1 cellular context compared by ENCODE assay signal in the genomic region with DNA sequence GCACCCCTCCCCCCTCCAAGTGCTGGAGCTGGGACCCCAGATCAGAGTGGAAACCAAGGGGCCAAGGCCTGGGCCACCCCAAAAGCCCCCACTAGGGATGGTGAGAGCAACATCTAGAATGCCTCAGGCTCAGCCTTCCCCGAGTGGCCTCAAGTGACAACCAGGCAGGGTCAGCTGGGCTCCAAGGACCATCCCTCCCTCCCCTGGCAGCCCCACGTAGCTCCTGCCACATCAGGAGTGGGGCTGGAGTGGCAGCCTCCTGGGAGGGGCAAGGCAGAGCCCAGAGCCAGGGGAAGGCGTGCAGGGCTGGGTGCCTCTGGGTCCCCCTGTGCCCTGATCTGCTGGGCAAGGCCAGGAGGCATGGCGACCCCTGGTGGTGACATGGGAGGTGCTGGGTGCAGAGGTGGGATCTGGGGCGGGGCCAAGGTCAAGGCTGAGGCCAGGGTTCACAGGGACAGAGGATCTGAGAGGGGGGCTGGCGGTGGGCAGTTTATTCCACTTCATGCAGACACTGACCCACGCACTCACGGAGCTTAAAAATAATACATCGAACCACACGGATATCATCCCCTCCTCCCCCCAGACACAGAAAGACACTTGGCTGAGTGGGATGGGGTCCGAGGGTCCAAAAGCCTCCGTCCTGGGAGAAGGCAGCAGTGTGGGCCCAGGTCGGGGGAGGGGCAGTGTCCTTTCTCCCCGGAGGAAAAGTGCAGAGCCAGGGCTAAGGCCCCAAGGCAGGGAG.
A peak's percentile ranks its signal among the peaks of the same experiment; 100 is the strongest.
TF ChIP-seq lines count a peak whose summit lies in the region.

No MANE protein-coding gene starts in this region.

TF ChIP-seq in HepG2, 621 proteins besides CTCF, POLR2A, EP300 and RAD21 (continued from another document and continues in another):
- TF ChIP-seq, protein P1, sequence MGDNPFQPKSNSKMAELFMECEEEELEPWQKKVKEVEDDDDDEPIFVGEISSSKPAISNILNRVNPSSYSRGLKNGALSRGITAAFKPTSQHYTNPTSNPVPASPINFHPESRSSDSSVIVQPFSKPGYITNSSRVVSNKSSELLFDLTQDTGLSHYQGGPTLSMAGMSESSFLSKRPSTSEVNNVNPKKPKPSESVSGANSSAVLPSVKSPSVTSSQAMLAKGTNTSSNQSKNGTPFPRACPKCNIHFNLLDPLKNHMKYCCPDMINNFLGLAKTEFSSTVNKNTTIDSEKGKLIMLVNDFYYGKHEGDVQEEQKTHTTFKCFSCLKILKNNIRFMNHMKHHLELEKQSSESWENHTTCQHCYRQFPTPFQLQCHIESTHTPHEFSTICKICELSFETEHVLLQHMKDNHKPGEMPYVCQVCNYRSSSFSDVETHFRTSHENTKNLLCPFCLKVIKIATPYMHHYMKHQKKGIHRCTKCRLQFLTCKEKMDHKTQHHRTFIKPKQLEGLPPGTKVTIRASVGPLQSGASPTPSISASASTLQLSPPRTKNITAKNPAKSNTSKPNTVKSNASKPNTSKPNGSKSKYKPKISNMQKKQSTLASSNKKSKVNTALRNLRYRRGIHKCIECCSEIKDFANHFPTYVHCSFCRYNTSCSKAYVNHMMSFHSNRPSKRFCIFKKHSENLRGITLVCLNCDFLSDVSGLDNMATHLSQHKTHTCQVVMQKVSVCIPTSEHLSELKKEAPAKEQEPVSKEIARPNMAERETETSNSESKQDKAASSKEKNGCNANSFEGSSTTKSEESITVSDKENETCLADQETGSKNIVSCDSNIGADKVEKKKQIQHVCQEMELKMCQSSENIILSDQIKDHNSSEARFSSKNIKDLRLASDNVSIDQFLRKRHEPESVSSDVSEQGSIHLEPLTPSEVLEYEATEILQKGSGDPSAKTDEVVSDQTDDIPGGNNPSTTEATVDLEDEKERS (CRISPR knock-in tag; IDR thresholded peaks at IDR 0.05) = peak; percentile 85
- TF ChIP-seq CBX2 (IDR thresholded peaks at IDR 0.05; ENCODE audit: low read depth, low read length) = no peak
- no peak for TF ChIP-seq CBX2 (CRISPR knock-in tag; IDR thresholded peaks at IDR 0.05; ENCODE audit: low read depth)
- TF ChIP-seq, protein P2, sequence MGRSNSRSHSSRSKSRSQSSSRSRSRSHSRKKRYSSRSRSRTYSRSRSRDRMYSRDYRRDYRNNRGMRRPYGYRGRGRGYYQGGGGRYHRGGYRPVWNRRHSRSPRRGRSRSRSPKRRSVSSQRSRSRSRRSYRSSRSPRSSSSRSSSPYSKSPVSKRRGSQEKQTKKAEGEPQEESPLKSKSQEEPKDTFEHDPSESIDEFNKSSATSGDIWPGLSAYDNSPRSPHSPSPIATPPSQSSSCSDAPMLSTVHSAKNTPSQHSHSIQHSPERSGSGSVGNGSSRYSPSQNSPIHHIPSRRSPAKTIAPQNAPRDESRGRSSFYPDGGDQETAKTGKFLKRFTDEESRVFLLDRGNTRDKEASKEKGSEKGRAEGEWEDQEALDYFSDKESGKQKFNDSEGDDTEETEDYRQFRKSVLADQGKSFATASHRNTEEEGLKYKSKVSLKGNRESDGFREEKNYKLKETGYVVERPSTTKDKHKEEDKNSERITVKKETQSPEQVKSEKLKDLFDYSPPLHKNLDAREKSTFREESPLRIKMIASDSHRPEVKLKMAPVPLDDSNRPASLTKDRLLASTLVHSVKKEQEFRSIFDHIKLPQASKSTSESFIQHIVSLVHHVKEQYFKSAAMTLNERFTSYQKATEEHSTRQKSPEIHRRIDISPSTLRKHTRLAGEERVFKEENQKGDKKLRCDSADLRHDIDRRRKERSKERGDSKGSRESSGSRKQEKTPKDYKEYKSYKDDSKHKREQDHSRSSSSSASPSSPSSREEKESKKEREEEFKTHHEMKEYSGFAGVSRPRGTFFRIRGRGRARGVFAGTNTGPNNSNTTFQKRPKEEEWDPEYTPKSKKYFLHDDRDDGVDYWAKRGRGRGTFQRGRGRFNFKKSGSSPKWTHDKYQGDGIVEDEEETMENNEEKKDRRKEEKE (IDR thresholded peaks at IDR 0.05) = no peak
- TF ChIP-seq, protein P3, sequence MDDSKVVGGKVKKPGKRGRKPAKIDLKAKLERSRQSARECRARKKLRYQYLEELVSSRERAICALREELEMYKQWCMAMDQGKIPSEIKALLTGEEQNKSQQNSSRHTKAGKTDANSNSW (CRISPR knock-in tag; IDR thresholded peaks at IDR 0.05; ENCODE audit: borderline replicate concordance) = 0 out of 2 replicates have a peak, but pooled peaks have one; percentile 43
- TF ChIP-seq ARNT (IDR thresholded peaks at IDR 0.05) = no peak
- peak; percentile 85; the same call in 1 of the 2 replicates for TF ChIP-seq ZC3H13 (CRISPR knock-in tag; IDR thresholded peaks at IDR 0.05)
- no peak for TF ChIP-seq HDAC6 (IDR thresholded peaks at IDR 0.05; ENCODE audit: low read depth, low read length)
- peak; percentile 94 for TF ChIP-seq ZFP36L1 (CRISPR knock-in tag; IDR thresholded peaks at IDR 0.05)
- no peak for TF ChIP-seq SIN3B (IDR thresholded peaks at IDR 0.05; ENCODE audit: low read length)
- peak; percentile 73; the same call in 1 of the 2 replicates for TF ChIP-seq ZNF33B (CRISPR knock-in tag; IDR thresholded peaks at IDR 0.05)
- TF ChIP-seq, protein P4, sequence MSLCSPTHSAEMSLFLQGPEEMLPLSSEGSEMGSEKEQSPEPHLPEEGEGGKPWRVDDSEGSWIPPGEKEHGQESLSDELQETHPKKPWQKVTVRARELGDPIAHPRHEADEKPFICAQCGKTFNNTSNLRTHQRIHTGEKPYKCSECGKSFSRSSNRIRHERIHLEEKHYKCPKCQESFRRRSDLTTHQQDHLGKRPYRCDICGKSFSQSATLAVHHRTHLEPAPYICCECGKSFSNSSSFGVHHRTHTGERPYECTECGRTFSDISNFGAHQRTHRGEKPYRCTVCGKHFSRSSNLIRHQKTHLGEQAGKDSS (CRISPR knock-in tag; IDR thresholded peaks at IDR 0.05; ENCODE audit: borderline replicate concordance, low read depth) = peak; percentile 88; the same call in 1 of the 2 replicates
- no peak for TF ChIP-seq KLF13 (CRISPR knock-in tag; IDR thresholded peaks at IDR 0.05)
- TF ChIP-seq, protein P5, sequence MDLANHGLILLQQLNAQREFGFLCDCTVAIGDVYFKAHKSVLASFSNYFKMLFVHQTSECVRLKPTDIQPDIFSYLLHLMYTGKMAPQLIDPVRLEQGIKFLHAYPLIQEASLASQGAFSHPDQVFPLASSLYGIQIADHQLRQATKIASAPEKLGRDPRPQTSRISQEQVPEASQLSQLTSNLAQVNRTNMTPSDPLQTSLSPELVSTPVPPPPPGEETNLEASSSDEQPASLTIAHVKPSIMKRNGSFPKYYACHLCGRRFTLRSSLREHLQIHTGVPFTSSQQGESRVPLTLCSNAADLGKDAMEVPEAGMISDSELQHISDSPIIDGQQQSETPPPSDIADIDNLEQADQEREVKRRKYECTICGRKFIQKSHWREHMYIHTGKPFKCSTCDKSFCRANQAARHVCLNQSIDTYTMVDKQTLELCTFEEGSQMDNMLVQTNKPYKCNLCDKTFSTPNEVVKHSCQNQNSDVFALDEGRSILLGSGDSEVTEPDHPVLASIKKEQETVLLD (CRISPR knock-in tag; IDR thresholded peaks at IDR 0.05; ENCODE audit: low read depth) = no peak
- TF ChIP-seq, protein P6, sequence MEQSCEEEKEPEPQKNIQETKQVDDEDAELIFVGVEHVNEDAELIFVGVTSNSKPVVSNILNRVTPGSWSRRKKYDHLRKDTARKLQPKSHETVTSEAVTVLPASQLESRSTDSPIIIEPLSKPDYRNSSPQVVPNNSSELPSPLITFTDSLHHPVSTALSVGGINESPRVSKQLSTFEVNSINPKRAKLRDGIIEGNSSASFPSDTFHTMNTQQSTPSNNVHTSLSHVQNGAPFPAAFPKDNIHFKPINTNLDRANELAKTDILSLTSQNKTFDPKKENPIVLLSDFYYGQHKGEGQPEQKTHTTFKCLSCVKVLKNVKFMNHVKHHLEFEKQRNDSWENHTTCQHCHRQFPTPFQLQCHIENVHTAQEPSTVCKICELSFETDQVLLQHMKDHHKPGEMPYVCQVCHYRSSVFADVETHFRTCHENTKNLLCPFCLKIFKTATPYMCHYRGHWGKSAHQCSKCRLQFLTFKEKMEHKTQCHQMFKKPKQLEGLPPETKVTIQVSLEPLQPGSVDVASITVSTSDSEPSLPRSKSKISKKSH (CRISPR knock-in tag; IDR thresholded peaks at IDR 0.05; ENCODE audit: borderline replicate concordance) = 0 out of 2 replicates have a peak, but pooled peaks have one; percentile 23
- peak; percentile 72; the same call in 1 of the 2 replicates for TF ChIP-seq FIP1L1 (IDR thresholded peaks at IDR 0.05; ENCODE audit: borderline replicate concordance, insufficient read depth, low read depth, low read length)
- peak; percentile 49; the same call in 1 of the 2 replicates for TF ChIP-seq JUN (CRISPR knock-in tag; IDR thresholded peaks at IDR 0.05)
- TF ChIP-seq, protein P7, sequence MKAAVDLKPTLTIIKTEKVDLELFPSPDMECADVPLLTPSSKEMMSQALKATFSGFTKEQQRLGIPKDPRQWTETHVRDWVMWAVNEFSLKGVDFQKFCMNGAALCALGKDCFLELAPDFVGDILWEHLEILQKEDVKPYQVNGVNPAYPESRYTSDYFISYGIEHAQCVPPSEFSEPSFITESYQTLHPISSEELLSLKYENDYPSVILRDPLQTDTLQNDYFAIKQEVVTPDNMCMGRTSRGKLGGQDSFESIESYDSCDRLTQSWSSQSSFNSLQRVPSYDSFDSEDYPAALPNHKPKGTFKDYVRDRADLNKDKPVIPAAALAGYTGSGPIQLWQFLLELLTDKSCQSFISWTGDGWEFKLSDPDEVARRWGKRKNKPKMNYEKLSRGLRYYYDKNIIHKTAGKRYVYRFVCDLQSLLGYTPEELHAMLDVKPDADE (CRISPR knock-in tag; IDR thresholded peaks at IDR 0.05) = peak; percentile 35; the same call in 1 of the 2 replicates
- 0 out of 2 replicates have a peak, but pooled peaks have one; percentile 22 for TF ChIP-seq ZNF225 (CRISPR knock-in tag; IDR thresholded peaks at IDR 0.05)
- TF ChIP-seq NFE2L1 (CRISPR knock-in tag; IDR thresholded peaks at IDR 0.05; ENCODE audit: borderline replicate concordance) = no peak
- TF ChIP-seq NCOA2 (CRISPR knock-in tag; IDR thresholded peaks at IDR 0.05) = peak; percentile 73
- no peak for TF ChIP-seq NPAS2 (CRISPR knock-in tag; IDR thresholded peaks at IDR 0.05; ENCODE audit: borderline replicate concordance)
- no peak for TF ChIP-seq GTF3A (CRISPR knock-in tag; conservative IDR thresholded peaks at IDR 0.05)
- TF ChIP-seq AGO2 (optimal IDR thresholded peaks at IDR 0.05; ENCODE audit: low read depth, low read length) = peak; percentile 90
- TF ChIP-seq, protein P8, sequence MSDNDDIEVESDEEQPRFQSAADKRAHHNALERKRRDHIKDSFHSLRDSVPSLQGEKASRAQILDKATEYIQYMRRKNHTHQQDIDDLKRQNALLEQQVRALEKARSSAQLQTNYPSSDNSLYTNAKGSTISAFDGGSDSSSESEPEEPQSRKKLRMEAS (IDR thresholded peaks at IDR 0.05) = peak; percentile 69; the same call in 1 of the 2 replicates
- TF ChIP-seq, protein P9, sequence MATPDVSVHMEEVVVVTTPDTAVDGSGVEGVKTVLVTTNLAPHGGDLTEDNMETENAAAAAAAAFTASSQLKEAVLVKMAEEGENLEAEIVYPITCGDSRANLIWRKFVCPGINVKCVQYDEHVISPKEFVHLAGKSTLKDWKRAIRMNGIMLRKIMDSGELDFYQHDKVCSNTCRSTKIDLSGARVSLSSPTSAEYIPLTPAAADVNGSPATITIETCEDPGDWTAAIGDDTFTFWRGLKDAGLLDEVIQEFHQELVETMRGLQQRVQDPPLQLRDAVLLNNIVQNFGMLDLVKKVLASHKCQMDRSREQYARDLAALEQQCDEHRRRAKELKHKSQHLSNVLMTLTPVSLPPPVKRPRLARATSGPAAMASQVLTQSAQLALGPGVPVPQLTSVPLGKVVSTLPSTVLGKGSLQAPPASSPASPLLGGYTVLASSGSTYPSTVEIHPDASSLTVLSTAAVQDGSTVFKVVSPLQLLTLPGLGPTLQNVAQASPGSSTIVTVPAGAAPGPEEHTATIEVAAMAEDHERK (CRISPR knock-in tag; IDR thresholded peaks at IDR 0.05; ENCODE audit: low read depth) = no peak
- TF ChIP-seq IRX3 (CRISPR knock-in tag; IDR thresholded peaks at IDR 0.05; ENCODE audit: borderline replicate concordance, low read depth) = peak; percentile 80; the same call in 1 of the 2 replicates
- TF ChIP-seq, protein P10, sequence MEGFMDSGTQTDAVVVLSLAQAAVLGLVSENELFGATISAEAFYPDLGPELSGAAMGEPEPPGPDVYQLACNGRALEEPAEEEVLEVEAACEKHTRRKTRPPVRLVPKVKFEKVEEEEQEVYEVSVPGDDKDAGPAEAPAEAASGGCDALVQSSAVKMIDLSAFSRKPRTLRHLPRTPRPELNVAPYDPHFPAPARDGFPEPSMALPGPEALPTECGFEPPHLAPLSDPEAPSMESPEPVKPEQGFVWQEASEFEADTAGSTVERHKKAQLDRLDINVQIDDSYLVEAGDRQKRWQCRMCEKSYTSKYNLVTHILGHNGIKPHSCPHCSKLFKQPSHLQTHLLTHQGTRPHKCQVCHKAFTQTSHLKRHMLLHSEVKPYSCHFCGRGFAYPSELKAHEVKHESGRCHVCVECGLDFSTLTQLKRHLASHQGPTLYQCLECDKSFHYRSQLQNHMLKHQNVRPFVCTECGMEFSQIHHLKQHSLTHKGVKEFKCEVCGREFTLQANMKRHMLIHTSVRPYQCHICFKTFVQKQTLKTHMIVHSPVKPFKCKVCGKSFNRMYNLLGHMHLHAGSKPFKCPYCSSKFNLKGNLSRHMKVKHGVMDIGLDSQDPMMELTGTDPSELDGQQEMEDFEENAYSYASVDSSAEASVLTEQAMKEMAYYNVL (CRISPR knock-in tag; IDR thresholded peaks at IDR 0.05; ENCODE audit: borderline replicate concordance) = peak; percentile 67; the same call in 1 of the 2 replicates
- TF ChIP-seq KDM6A (CRISPR knock-in tag; IDR thresholded peaks at IDR 0.05; ENCODE audit: low read depth) = peak; percentile 42; the same call in 1 of the 2 replicates
- TF ChIP-seq HMG20B (CRISPR knock-in tag; conservative IDR thresholded peaks at IDR 0.05) = peak; percentile 43; the same call in 1 of the 2 replicates
- TF ChIP-seq, protein P11, sequence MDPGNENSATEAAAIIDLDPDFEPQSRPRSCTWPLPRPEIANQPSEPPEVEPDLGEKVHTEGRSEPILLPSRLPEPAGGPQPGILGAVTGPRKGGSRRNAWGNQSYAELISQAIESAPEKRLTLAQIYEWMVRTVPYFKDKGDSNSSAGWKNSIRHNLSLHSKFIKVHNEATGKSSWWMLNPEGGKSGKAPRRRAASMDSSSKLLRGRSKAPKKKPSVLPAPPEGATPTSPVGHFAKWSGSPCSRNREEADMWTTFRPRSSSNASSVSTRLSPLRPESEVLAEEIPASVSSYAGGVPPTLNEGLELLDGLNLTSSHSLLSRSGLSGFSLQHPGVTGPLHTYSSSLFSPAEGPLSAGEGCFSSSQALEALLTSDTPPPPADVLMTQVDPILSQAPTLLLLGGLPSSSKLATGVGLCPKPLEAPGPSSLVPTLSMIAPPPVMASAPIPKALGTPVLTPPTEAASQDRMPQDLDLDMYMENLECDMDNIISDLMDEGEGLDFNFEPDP (CRISPR knock-in tag; conservative IDR thresholded peaks at IDR 0.05) = no peak
- TF ChIP-seq ZNF121 (CRISPR knock-in tag; IDR thresholded peaks at IDR 0.05) = 0 out of 2 replicates have a peak, but pooled peaks have one; percentile 16
- TF ChIP-seq ZNF317 (CRISPR knock-in tag; IDR thresholded peaks at IDR 0.05) = peak; percentile 72; the same call in 1 of the 2 replicates
- TF ChIP-seq ELF1 (CRISPR knock-in tag; IDR thresholded peaks at IDR 0.05) = peak; percentile 59
- TF ChIP-seq, protein P12, sequence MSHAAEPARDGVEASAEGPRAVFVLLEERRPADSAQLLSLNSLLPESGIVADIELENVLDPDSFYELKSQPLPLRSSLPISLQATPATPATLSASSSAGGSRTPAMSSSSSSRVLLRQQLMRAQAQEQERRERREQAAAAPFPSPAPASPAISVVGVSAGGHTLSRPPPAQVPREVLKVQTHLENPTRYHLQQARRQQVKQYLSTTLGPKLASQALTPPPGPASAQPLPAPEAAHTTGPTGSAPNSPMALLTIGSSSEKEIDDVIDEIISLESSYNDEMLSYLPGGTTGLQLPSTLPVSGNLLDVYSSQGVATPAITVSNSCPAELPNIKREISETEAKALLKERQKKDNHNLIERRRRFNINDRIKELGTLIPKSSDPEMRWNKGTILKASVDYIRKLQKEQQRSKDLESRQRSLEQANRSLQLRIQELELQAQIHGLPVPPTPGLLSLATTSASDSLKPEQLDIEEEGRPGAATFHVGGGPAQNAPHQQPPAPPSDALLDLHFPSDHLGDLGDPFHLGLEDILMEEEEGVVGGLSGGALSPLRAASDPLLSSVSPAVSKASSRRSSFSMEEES (CRISPR knock-in tag; IDR thresholded peaks at IDR 0.05) = 0 out of 2 replicates have a peak, but pooled peaks have one; percentile 70
